ENCODE assay signal across 28 cellular contexts in genomic region chr3:7112523-7113056, GRCh38.
"Had no signal": no experiment of that assay in that cellular context is flagged by ENCODE, and none has a peak within 500 bp of the region (broad histone marks: within the 10 kb centered on the region; RNA-seq: fewer than 3 reads in every experiment).

No MANE protein-coding gene starts in this region.

- H3K27me3 ChIP-seq: ascending aorta, brain microvascular endothelial cell, esophagus muscularis mucosa, foreskin keratinocyte, heart left ventricle, left lung, neutrophil, vagina had no signal

- FAIRE-seq: kidney, TTC549 had no signal

- H3K9me3 ChIP-seq: ascending aorta, esophagus muscularis mucosa, heart left ventricle, left lung, lower lobe of right lung, mucosa of descending colon, neutrophil, vagina had no signal

- H3K36me3 ChIP-seq: ascending aorta, brain microvascular endothelial cell, esophagus muscularis mucosa, heart left ventricle, left lung, lower lobe of right lung, neutrophil, vagina had no signal

- H3K4me1 ChIP-seq: ascending aorta, esophagus muscularis mucosa, foreskin keratinocyte, heart left ventricle, left lung, lower lobe of right lung, vagina had no signal

- H3K27ac ChIP-seq: ascending aorta, brain microvascular endothelial cell, esophagus muscularis mucosa, foreskin keratinocyte, heart left ventricle, left lung, lower lobe of right lung, neutrophil, skin epidermis, vagina, VCaP had no signal

- ATAC-seq: foreskin keratinocyte, heart left ventricle, left lung, lower lobe of right lung, mucosa of descending colon, sciatic nerve had no signal

- DNase-seq: activated CD4-positive, alpha-beta T cell treated with anti-CD3 and anti-CD28 coated beads for 4 hours; activated CD4-positive, alpha-beta T cell treated with anti-CD3 and anti-CD28 coated beads, Interleukin-2, amount 50 U/mL, for 4 hours; activated gamma-delta T cell; activated naive CD4-positive, alpha-beta T cell treated with anti-CD3 and anti-CD28 coated beads, Interleukin-2, amount 10 ng/mL, durations not matched to agents 7 days and 5 days; activated naive CD8-positive, alpha-beta T cell treated with anti-CD3 and anti-CD28 coated beads, Interleukin-2, amount 10 ng/mL, durations not matched to agents 7 days and 5 days; brain microvascular endothelial cell; cortex of kidney; foreskin keratinocyte; heart left ventricle; hypothalamus; immature natural killer cell; kidney; left lung; lower lobe of right lung; mucosa of descending colon; retina; stimulated activated CD4-positive, alpha-beta T cell treated with anti-CD3 and anti-CD28 coated beads, Interleukin-12 subunit alpha, Interleukin-12 subunit beta, amount 100 ng/mL, for 4 hours; stimulated activated CD4-positive, alpha-beta T cell treated with anti-CD3 and anti-CD28 coated beads, Interleukin-4, amount 100 ng/mL, for 1 hour; substantia nigra; T-helper 9 cell had no signal

- H3K4me3 ChIP-seq: ascending aorta, esophagus muscularis mucosa, heart left ventricle, left lung, lower lobe of right lung, mucosa of descending colon, skin epidermis, vagina had no signal
